ENCODE assay signal across 22 cellular contexts in the genomic region with DNA sequence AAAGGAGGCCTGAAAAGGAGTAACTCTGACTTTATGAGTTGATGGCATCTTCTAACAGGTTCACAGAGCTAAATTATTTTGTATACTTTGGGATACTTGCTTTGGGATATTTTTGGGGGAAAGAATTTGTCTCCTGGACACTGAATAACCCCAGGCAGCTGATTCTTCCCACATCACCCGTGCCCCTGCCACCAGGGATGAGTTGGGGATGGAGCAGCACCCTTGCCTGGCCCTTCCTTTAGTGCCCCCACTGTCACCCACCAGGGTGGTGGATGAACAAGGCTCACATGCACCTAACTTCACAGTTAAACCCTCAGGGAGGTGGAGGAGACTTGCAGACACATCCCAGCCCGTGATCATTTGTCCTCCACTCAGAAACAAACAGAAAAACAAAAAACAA. TPM values are rescaled to one million over a fixed set of nuclear protein-coding genes. Genes with fewer than 3 reads are reported as not detected.
A peak's percentile ranks its signal among the peaks of the same experiment; 100 is the strongest.
DNase-seq lines count a peak whose midpoint lies in the region; ATAC-seq, FAIRE-seq and TF ChIP-seq lines count a peak whose summit lies in the region.
"Had no signal": no experiment of that assay in that cellular context is flagged by ENCODE, and none has a peak within 500 bp of the region (broad histone marks: within the 10 kb centered on the region; RNA-seq: fewer than 3 reads in every experiment).

No MANE protein-coding gene starts in this region.

- H3K4me3 Mint-ChIP-seq in neural progenitor cell (peak overlapping the region; percentile 81), type B pancreatic cell (peak overlapping the region; percentile 52), T-helper 17 cell (no peak overlapping the region), endothelial cell (ENCODE audit: unreplicated experiment) (no peak overlapping the region)
- H3K4me3 Mint-ChIP-seq: HFFc6 had no signal

- H3K4me1 ChIP-seq in right lobe of liver: peaks cover 0 to 14% (median 0%) of the 10 kb centered on the region in 4 donors
- no peaks in the 10 kb centered on the region for H3K4me1 ChIP-seq in HepG2 (ENCODE audit: insufficient read depth, low read length)
- H3K4me1 ChIP-seq in kidney (ENCODE audit: control insufficient read depth in 1 of 2, insufficient read depth in 1 of 2, low read depth in 1 of 2, low read length in 2 of 2): peaks cover 0 to 7% of the 10 kb centered on the region in 2 donors
- peaks cover 13% of the 10 kb centered on the region for H3K4me1 ChIP-seq in neural progenitor cell

- POLR2A ChIA-PET in HepG2 (lab: Yijun Ruan, JAX): no interaction called here

- in situ Hi-C loops in HepG2 (cut with HindIII; ENCODE audit: extremely low pct_ligation_motif_present, low pct_unique_long_range_greater_than_20kb): no loop called here

- peaks cover 44% of the 10 kb centered on the region for H3K27me3 Mint-ChIP-seq in neural progenitor cell (ENCODE audit: insufficient read depth, low read depth)
- H3K27me3 Mint-ChIP-seq in type B pancreatic cell: peaks cover 74% of the 10 kb centered on the region
- H3K27me3 Mint-ChIP-seq in T-helper 17 cell: peaks cover 75% of the 10 kb centered on the region
- H3K27me3 Mint-ChIP-seq in endothelial cell (ENCODE audit: unreplicated experiment): peaks cover 27% of the 10 kb centered on the region

- H3K4me2 ChIP-seq in HepG2 (ENCODE audit: low read depth, low read length) (no peak overlapping the region), neural progenitor cell (no peak overlapping the region)

- peaks cover 19% of the 10 kb centered on the region for H3F3A ChIP-seq in neural progenitor cell (ENCODE audit: low read depth)

- no TSS peak for BruUV-seq in HepG2 (replicated peaks; lab: Mats Ljungman, UMichigan)

- H4K20me1 ChIP-seq in HepG2 (ENCODE audit: insufficient read depth, low read length): no peaks in the 10 kb centered on the region
- peaks cover 11% of the 10 kb centered on the region for H4K20me1 ChIP-seq in neural progenitor cell (ENCODE audit: low read depth)

- H2AFZ ChIP-seq in HepG2 (ENCODE audit: low read length) (no peak overlapping the region), neural progenitor cell (replicated peaks) (no peak overlapping the region)

- no peaks in the 10 kb centered on the region for H3K9me3 ChIP-seq in right lobe of liver
- no peaks in the 10 kb centered on the region for H3K9me3 ChIP-seq in HepG2 (ENCODE audit: low read length)
- no peaks in the 10 kb centered on the region for H3K9me3 ChIP-seq in kidney (ENCODE audit: control insufficient read depth in 1 of 2, low read length in 2 of 2)
- no peaks in the 10 kb centered on the region for H3K9me3 ChIP-seq in neural progenitor cell (ENCODE audit: low read depth)
- H3K9me3 ChIP-seq in T-helper 17 cell (ENCODE audit: control insufficient read depth, low read length, poor library complexity, severe bottlenecking): no peaks in the 10 kb centered on the region
- H3K9me3 ChIP-seq: HAP-1 had no signal

- no peak for TF ChIP-seq POLR2A in right lobe of liver (IDR thresholded peaks at IDR 0.05)
- no peak for TF ChIP-seq POLR2A in HepG2 (IDR thresholded peaks at IDR 0.05; ENCODE audit: insufficient read depth in 1 of 2, low read depth in 2 of 2, low read length in 2 of 2)

- intact Hi-C loops in right lobe of liver (cut with DNase I): no loop called here
- intact Hi-C loops in HepG2 (cut with micrococcal nuclease; ENCODE audit: unreplicated experiment): no loop called here
- intact Hi-C loops in kidney (cut with DNase I): no loop called here

- TF ChIP-seq EP300 in HepG2 (IDR thresholded peaks at IDR 0.05; ENCODE audit: low read depth in 2 of 2, low read length in 2 of 2) (no peak), HepG2 (CRISPR knock-in tag; IDR thresholded peaks at IDR 0.05; ENCODE audit: borderline replicate concordance) (no peak)

- ATAC-seq in right lobe of liver (no peak), HepG2 (no peak), T-helper 17 cell (no peak)

- H3K27me3 ChIP-seq in right lobe of liver: peaks cover 0 to 16% of the 10 kb centered on the region in 2 donors
- H3K27me3 ChIP-seq in HepG2 (ENCODE audit: control insufficient read depth in 1 of 2, insufficient read depth in 2 of 2, low read length in 2 of 2): peaks cover 19 to 84% of the 10 kb centered on the region in 2 experiments
- peaks cover 79% of the 10 kb centered on the region for H3K27me3 ChIP-seq in neural progenitor cell

- H3K27ac ChIP-seq in right lobe of liver (no peak overlapping the region), HepG2 (ENCODE audit: extremely low read length, insufficient read depth, low read length) (no peak overlapping the region), kidney (ENCODE audit: low read depth in 2 of 2, low read length in 2 of 2) (no peak overlapping the region), neural progenitor cell (no peak overlapping the region)

- H3K27ac Mint-ChIP-seq in neural progenitor cell: no peak overlapping the region
- H3K27ac Mint-ChIP-seq in type B pancreatic cell: no peak overlapping the region
- no peak overlapping the region for H3K27ac Mint-ChIP-seq in T-helper 17 cell
- H3K27ac Mint-ChIP-seq in endothelial cell (ENCODE audit: unreplicated experiment): no peak overlapping the region
- H3K27ac Mint-ChIP-seq: CD4-positive, alpha-beta memory T cell; HFFc6 had no signal

- no peaks in the 10 kb centered on the region for H3K9me3 Mint-ChIP-seq in neural progenitor cell
- no peaks in the 10 kb centered on the region for H3K9me3 Mint-ChIP-seq in type B pancreatic cell
- H3K9me3 Mint-ChIP-seq in endothelial cell (ENCODE audit: unreplicated experiment): no peaks in the 10 kb centered on the region
- H3K9me3 Mint-ChIP-seq: HFFc6 had no signal

- H3K9ac ChIP-seq in HepG2 (ENCODE audit: insufficient read depth, low read depth, low read length): no peak overlapping the region
- H3K9ac ChIP-seq in kidney (ENCODE audit: low read length in 2 of 2): no peak overlapping the region
- no peak overlapping the region for H3K9ac ChIP-seq in neural progenitor cell

- FAIRE-seq in HepG2 (lab: Jason Lieb, UNC) (no peak), kidney (lab: Jason Lieb, UNC) (no peak)
- FAIRE-seq: GM12891, GM18507, H54 had no signal

- no peaks in the 10 kb centered on the region for H3K79me2 ChIP-seq in HepG2 (ENCODE audit: insufficient read depth, low read length)
- H3K79me2 ChIP-seq in neural progenitor cell (ENCODE audit: low read depth): no peaks in the 10 kb centered on the region

- no peak for TF ChIP-seq RAD21 in HepG2 (CRISPR knock-in tag; IDR thresholded peaks at IDR 0.05)

- H3K4me1 Mint-ChIP-seq in neural progenitor cell: peaks cover 18% of the 10 kb centered on the region
- peaks cover 8% of the 10 kb centered on the region for H3K4me1 Mint-ChIP-seq in type B pancreatic cell (ENCODE audit: unreplicated experiment)
- H3K4me1 Mint-ChIP-seq in T-helper 17 cell: peaks cover 10% of the 10 kb centered on the region
- peaks cover 10% of the 10 kb centered on the region for H3K4me1 Mint-ChIP-seq in endothelial cell (ENCODE audit: unreplicated experiment)

- CTCF ChIA-PET in HepG2 (lab: Yijun Ruan, JAX; ENCODE audit: low intra/inter-chr PET ratio, low total read pairs): no interaction called here

- H3K36me3 Mint-ChIP-seq in neural progenitor cell: no peaks in the 10 kb centered on the region
- H3K36me3 Mint-ChIP-seq in type B pancreatic cell: no peaks in the 10 kb centered on the region
- H3K36me3 Mint-ChIP-seq in T-helper 17 cell (ENCODE audit: low read depth): no peaks in the 10 kb centered on the region
- H3K36me3 Mint-ChIP-seq in endothelial cell (ENCODE audit: low read depth, unreplicated experiment): peaks cover 9% of the 10 kb centered on the region
- H3K36me3 Mint-ChIP-seq: CD4-positive, alpha-beta memory T cell had no signal

- no peak for TF ChIP-seq CTCF in right lobe of liver (IDR thresholded peaks at IDR 0.05)
- TF ChIP-seq CTCF in HepG2 (CRISPR knock-in tag; IDR thresholded peaks at IDR 0.05): no peak
- no peak for TF ChIP-seq CTCF in kidney (IDR thresholded peaks at IDR 0.05; ENCODE audit: borderline replicate concordance, extremely low read depth, insufficient read depth)
- no peak for TF ChIP-seq CTCF in neural progenitor cell (IDR thresholded peaks at IDR 0.05)
- no peak for TF ChIP-seq CTCF in type B pancreatic cell (conservative IDR thresholded peaks at IDR 0.05)
- no peak for TF ChIP-seq CTCF in endothelial cell (IDR thresholded peaks at IDR 0.05; ENCODE audit: unreplicated experiment)

- H3K36me3 ChIP-seq in right lobe of liver (no peaks in the 10 kb centered on the region), HepG2 (replicated peaks in 1 of 2; ENCODE audit: control insufficient read depth in 1 of 2, insufficient read depth in 2 of 2, low read length in 2 of 2) (no peaks in the 10 kb centered on the region), kidney (ENCODE audit: control insufficient read depth in 1 of 2, insufficient read depth in 2 of 2, low read length in 2 of 2) (no peaks in the 10 kb centered on the region), neural progenitor cell (no peaks in the 10 kb centered on the region)
- H3K36me3 ChIP-seq: HAP-1 had no signal

- H3K4me3 ChIP-seq in right lobe of liver: no peak overlapping the region
- H3K4me3 ChIP-seq in HepG2 (replicated peaks in 1 of 3; ENCODE audit: insufficient read depth in 1 of 3, low read depth in 2 of 3, low read length in 3 of 3): no peak overlapping the region
- H3K4me3 ChIP-seq in kidney (ENCODE audit: low read length in 2 of 2): no peak overlapping the region
- H3K4me3 ChIP-seq in neural progenitor cell: no peak overlapping the region
- H3K4me3 ChIP-seq: HAP-1 had no signal

- WGBS in right lobe of liver (ENCODE audit: insufficient coverage, low coverage, low lambda C conversion rate, missing lambda C conversion rate): 36% methylated on average over 1 of the region's 2 CpGs
- WGBS in HepG2 (ENCODE audit: low lambda C conversion rate): 0% methylated on average over 1 of the region's 2 CpGs

- peak in 2 of 3 donors; percentile 7 to 12 for DNase-seq in right lobe of liver
- no peak for DNase-seq in HepG2 (ENCODE audit: low spot score)
- peak; percentile 22 for DNase-seq in kidney
- DNase-seq in neural progenitor cell (ENCODE audit: low spot score): no peak
- no peak for DNase-seq in type B pancreatic cell (ENCODE audit: extremely low spot score, unreplicated experiment)
- DNase-seq in glomerular visceral epithelial cell (ENCODE audit: extremely low spot score): no peak
- DNase-seq in T-helper 17 cell: no peak
- no peak for DNase-seq in endothelial cell (ENCODE audit: low spot score)
- DNase-seq: C1 segment of cervical spinal cord; Calu3; CD4-positive, alpha-beta memory T cell; COR-L47; DMS53; DMS79 treated with DMSO at 0.1 percent for 48 hours; GF-D8; GOT3; HFFc6 had no signal

RNA-seq across cellular contexts. Expression of a gene that starts 2.3 kb away (rescaled TPM):
- total RNA-seq in right lobe of liver (10 to 100 TPM in 5 of 6 experiments, 1 to 10 TPM in 1; 6.3 to 18.9 (median 13.5) TPM), HepG2 (2016; rRNA removed; fragmentation: Illumina TruSeq; extraction: Trizol) (0.18 and 0.24 TPM in 2 replicates), kidney (13.6 TPM), neural progenitor cell (ENCODE audit: low replicate concordance) (1.2 and 3.0 TPM in 2 replicates), type B pancreatic cell (ENCODE audit: low replicate concordance) (7.7 and 9.2 TPM in 2 replicates), T-helper 17 cell (not detected), endothelial cell (ENCODE audit: unreplicated experiment) (1.5 TPM)
- 0.09 and 0.10 TPM in 2 replicates for total RNA-seq in HepG2 (2016; cell fraction: cytosol; rRNA removed; fragmentation: Illumina TruSeq; extraction: Trizol; ENCODE audit: low read depth)
- total RNA-seq in HepG2 (2016; cell fraction: insoluble cytoplasmic fraction; rRNA removed; fragmentation: Illumina TruSeq; extraction: Trizol): 0.15 and 0.17 TPM in 2 replicates
- 0.25 and 0.38 TPM in 2 replicates for total RNA-seq in HepG2 (2016; cell fraction: membrane; rRNA removed; fragmentation: Illumina TruSeq; extraction: Trizol)
- total RNA-seq in HepG2 (2016; cell fraction: nucleus; rRNA removed; fragmentation: Illumina TruSeq; extraction: Trizol): 0.25 and 0.59 TPM in 2 replicates
- polyA plus RNA-seq in HepG2 (2011; rRNA removed) (3.5 and 3.6 TPM in 2 replicates), kidney (ENCODE audit: insufficient read depth, low read depth, low replicate concordance) (2.0 TPM)
- polyA plus RNA-seq in HepG2 (2011; cell fraction: cytosol; rRNA removed): 2.4 and 4.9 TPM in 2 replicates
- polyA plus RNA-seq in HepG2 (2011; cell fraction: nucleus; rRNA removed): 5.3 and 5.6 TPM in 2 replicates
- 2.3 and 2.4 TPM in 2 replicates for polyA plus RNA-seq in HepG2 (2012)
- 0.26 and 0.29 TPM in 2 replicates for polyA plus RNA-seq in HepG2 (2016; cell fraction: cytosol; fragmentation: Illumina TruSeq; extraction: Trizol; ENCODE audit: low read depth)
- 0.36 and 0.41 TPM in 2 replicates for polyA plus RNA-seq in HepG2 (2016; cell fraction: insoluble cytoplasmic fraction; fragmentation: Illumina TruSeq; extraction: Trizol; ENCODE audit: low read depth)
- polyA plus RNA-seq in HepG2 (2016; cell fraction: membrane; fragmentation: Illumina TruSeq; extraction: Trizol; ENCODE audit: low read depth): 0.58 and 0.62 TPM in 2 replicates
- 0.59 and 1.2 TPM in 2 replicates for polyA plus RNA-seq in HepG2 (2016; cell fraction: nucleus; fragmentation: Illumina TruSeq; extraction: Trizol; ENCODE audit: insufficient read depth, low read depth)
- polyA minus RNA-seq in HepG2 (2011; rRNA and poly(A)+ RNA removed; ENCODE audit: low replicate concordance): 4.6 TPM in 1 of 2 replicates, not detected in the other
- 0.99 and 1.4 TPM in 2 replicates for polyA minus RNA-seq in HepG2 (2011; cell fraction: cytosol; rRNA and poly(A)+ RNA removed)
- polyA minus RNA-seq in HepG2 (2011; cell fraction: nucleus; rRNA and poly(A)+ RNA removed): 0.90 and 1.7 TPM in 2 replicates
- total RNA-seq: Calu3; CD4-positive, alpha-beta memory T cell; G401 had no signal

Comparison
In these comparisons a context has a peak if more than half of its experiments do, and no peak if none do; other contexts are left out.
1. DNase-seq: peak in right lobe of liver (2 of 3) and kidney (single experiment); none in HepG2 (single experiment), neural progenitor cell (single experiment), type B pancreatic cell (single experiment), glomerular visceral epithelial cell (single experiment), T-helper 17 cell (0 of 3) and endothelial cell (single experiment).
2. H3K4me3 Mint-ChIP-seq: peak in neural progenitor cell (single experiment) and type B pancreatic cell (single experiment); none in T-helper 17 cell (single experiment) and endothelial cell (single experiment).